In genomic region chr18:63936156-63936931, GRCh38 we compare ENCODE assay signal across 8 cellular contexts. TPM values are rescaled to one million over a fixed set of nuclear protein-coding genes. Genes with fewer than 3 reads are reported as not detected.
DNase-seq lines count a peak whose midpoint lies in the region; ATAC-seq and TF ChIP-seq lines count a peak whose summit lies in the region.

No MANE protein-coding gene starts in this region.

- POLR2A ChIA-PET in GM10248 (lab: Yijun Ruan, JAX) = interaction anchor here (0.6 kb wide), 1 partner anchor 34 kb away, joined by 3 read pairs; no protein-coding TSS in a partner anchor

- no peaks in the 10 kb centered on the region for H3K9me3 Mint-ChIP-seq in activated naive CD8-positive, alpha-beta T cell treated with anti-CD3 and anti-CD28 coated beads, Interleukin-2, amount 50 U/mL, for 24 hours

- H3K27me3 Mint-ChIP-seq in activated naive CD8-positive, alpha-beta T cell treated with anti-CD3 and anti-CD28 coated beads, Interleukin-2, amount 50 U/mL, for 24 hours = peaks cover 20% of the 10 kb centered on the region

- H3K4me2 ChIP-seq in parathyroid adenoma (ENCODE audit: low read length) = peak overlapping the region; percentile 87

- intact Hi-C loops in heart right ventricle (cut with DNase I) = loop anchor here in 8 of 10 donors (2.0 to 10.0 kb wide), 5 partner anchors 112 to 419 kb away; no protein-coding TSS in a partner anchor
- intact Hi-C loops in aorta (cut with DNase I) = loop anchor here (2.0 to 10.0 kb wide), 3 partner anchors 92 to 419 kb away; no protein-coding TSS in a partner anchor

- peak; percentile 97 for ATAC-seq in activated naive CD8-positive, alpha-beta T cell treated with anti-CD3 and anti-CD28 coated beads, Interleukin-2, amount 50 U/mL, for 24 hours
- ATAC-seq in heart right ventricle (peak; percentile 90 to 100 (median 98)), aorta (ENCODE audit: low FRiP score) (peak; percentile 95)

- in situ Hi-C loops in SK-MEL-5 (cut with HindIII; ENCODE audit: low pct_unique_long_range_greater_than_20kb, low sequenced_read_pairs) = no loop called here

- H3K9ac ChIP-seq in parathyroid adenoma = no peak overlapping the region

- H3K27ac Mint-ChIP-seq in activated naive CD8-positive, alpha-beta T cell treated with anti-CD3 and anti-CD28 coated beads, Interleukin-2, amount 50 U/mL, for 24 hours = no peak overlapping the region

- H2AFZ ChIP-seq in parathyroid adenoma = peak overlapping the region; percentile 87

- H3K36me3 Mint-ChIP-seq in activated naive CD8-positive, alpha-beta T cell treated with anti-CD3 and anti-CD28 coated beads, Interleukin-2, amount 50 U/mL, for 24 hours (ENCODE audit: low read depth) = no peaks in the 10 kb centered on the region

- H3K27ac ChIP-seq in heart right ventricle (peak overlapping the region in 1 of 10 donors; percentile 1), parathyroid adenoma (no peak overlapping the region), aorta (ENCODE audit: low read depth in 1 of 2, low read length in 2 of 2) (no peak overlapping the region)

- H3K4me1 ChIP-seq in heart right ventricle = peaks cover 0 to 14% (median 9%) of the 10 kb centered on the region in 9 donors
- no peaks in the 10 kb centered on the region for H3K4me1 ChIP-seq in parathyroid adenoma
- no peaks in the 10 kb centered on the region for H3K4me1 ChIP-seq in aorta (ENCODE audit: control insufficient read depth in 1 of 2, insufficient read depth in 2 of 2, low read length in 2 of 2)

- H3K4me3 Mint-ChIP-seq in activated naive CD8-positive, alpha-beta T cell treated with anti-CD3 and anti-CD28 coated beads, Interleukin-2, amount 50 U/mL, for 24 hours = peak overlapping the region; percentile 67

- H3K4me3 ChIP-seq in heart right ventricle (peak overlapping the region; percentile 1 to 60 (median 52)), parathyroid adenoma (ENCODE audit: low read depth, low read length) (peak overlapping the region; percentile 50), aorta (ENCODE audit: low read length in 2 of 2) (peak overlapping the region; percentile 23 to 33)

- 1 to 2% methylated on average over 54 of the region's 54 CpGs for WGBS in heart right ventricle, 2 donors
- WGBS in aorta, 2 donors = 0 to 1% methylated on average over 50 to 54 of the region's 54 CpGs

- TF ChIP-seq CTCF in GM10248 (IDR thresholded peaks at IDR 0.05; ENCODE audit: control extremely low read depth, extremely low read depth, low read depth, missing control alignments) = peak; percentile 74
- TF ChIP-seq CTCF in heart right ventricle (IDR thresholded peaks at IDR 0.05) = peak; percentile 48 to 78 (median 72)
- TF ChIP-seq CTCF in parathyroid adenoma (IDR thresholded peaks at IDR 0.05) = peak; percentile 81

- DNase-seq in GM10248 (ENCODE audit: extremely low spot score) (peak; percentile 88), H4 (ENCODE audit: low spot score) (peak; percentile 87), Kasumi-1 (lab: John Stamatoyannopoulos, UW) (peak; percentile 83 to 84), SK-MEL-5 (ENCODE audit: low read depth, low spot score) (peak; percentile 77), heart right ventricle (peak; percentile 76 to 79), aorta (peak; percentile 89 to 93)
- DNase-seq in activated naive CD8-positive, alpha-beta T cell treated with anti-CD3 and anti-CD28 coated beads, Interleukin-2, amount 50 U/mL, for 24 hours = peak; percentile 74

- H3K4me1 Mint-ChIP-seq in activated naive CD8-positive, alpha-beta T cell treated with anti-CD3 and anti-CD28 coated beads, Interleukin-2, amount 50 U/mL, for 24 hours = no peaks in the 10 kb centered on the region

- H3K9me3 ChIP-seq in heart right ventricle (no peaks in the 10 kb centered on the region), parathyroid adenoma (ENCODE audit: control insufficient read depth, low read length) (no peaks in the 10 kb centered on the region), aorta (ENCODE audit: control insufficient read depth, low read length) (no peaks in the 10 kb centered on the region)

- H3K36me3 ChIP-seq in heart right ventricle (no peaks in the 10 kb centered on the region), parathyroid adenoma (ENCODE audit: control insufficient read depth, insufficient read depth, low read length) (no peaks in the 10 kb centered on the region), aorta (ENCODE audit: control insufficient read depth in 1 of 2, insufficient read depth in 2 of 2, low read length in 1 of 2) (no peaks in the 10 kb centered on the region)

- CTCF ChIA-PET in GM10248 (lab: Yijun Ruan, JAX) = interaction anchor here (0.7 to 6.6 kb wide), 51 partner anchors 9 to 422 kb away, joined by 3 to 83 read pairs (median 6); partner anchors contain the start of genes HMSD, SERPINB10 and SERPINB2

- H3K27me3 ChIP-seq in heart right ventricle (peaks cover 0 to 49% (median 36%) of the 10 kb centered on the region in 7 donors), parathyroid adenoma (ENCODE audit: control insufficient read depth, insufficient read depth, low read length) (no peaks in the 10 kb centered on the region), aorta (ENCODE audit: control insufficient read depth in 1 of 2, insufficient read depth in 2 of 2, low read length in 1 of 2) (no peaks in the 10 kb centered on the region)

- H3K79me2 ChIP-seq in parathyroid adenoma = no peaks in the 10 kb centered on the region

RNA-seq across cellular contexts. Expression of gene HMSD, which starts 12.8 kb away (rescaled TPM):
- total RNA-seq in H4 (2014; rRNA removed; shearing (Covaris generic)) = 0.12 TPM in 1 of 2 replicates, not detected in the other
- total RNA-seq in SK-MEL-5 (2014; rRNA removed; shearing (Covaris generic)) = not detected in 2 replicates
- not detected in 2 replicates for polyA plus RNA-seq in SK-MEL-5 (2015; cell fraction: cytosol; rRNA removed)
- polyA plus RNA-seq in SK-MEL-5 (2015; cell fraction: nucleus; rRNA removed) = not detected in 2 replicates
- total RNA-seq in heart right ventricle (under 1 TPM in 3 of 10 donors, not detected in 7; 0.13 to 0.88 (median 0.57) TPM), aorta (under 1 TPM; 0.16 to 0.60 TPM)
- polyA plus RNA-seq in heart right ventricle (under 1 TPM in 1 of 2 donors, not detected in 1; 0.03 TPM), aorta (under 1 TPM in 1 of 2 donors, not detected in 1; 0.25 TPM)

RNA-seq across cellular contexts. Expression of gene SERPINB10, which starts 28.6 kb away (rescaled TPM):
- total RNA-seq in H4 (2014; rRNA removed; shearing (Covaris generic)) = 1.0 TPM in 1 of 2 replicates, not detected in the other
- 1.2 TPM in 1 of 2 replicates, not detected in the other for total RNA-seq in SK-MEL-5 (2014; rRNA removed; shearing (Covaris generic))
- not detected in 2 replicates for polyA plus RNA-seq in SK-MEL-5 (2015; cell fraction: cytosol; rRNA removed)
- polyA plus RNA-seq in SK-MEL-5 (2015; cell fraction: nucleus; rRNA removed) = not detected in 2 replicates
- total RNA-seq in heart right ventricle = not detected
- polyA plus RNA-seq in heart right ventricle = not detected
- not detected for total RNA-seq in aorta
- polyA plus RNA-seq in aorta = not detected

RNA-seq across cellular contexts. Expression of gene SERPINB8, which starts 33.5 kb away (rescaled TPM):
- 7.8 and 9.2 TPM in 2 replicates for total RNA-seq in H4 (2014; rRNA removed; shearing (Covaris generic))
- 7.5 and 9.2 TPM in 2 replicates for total RNA-seq in SK-MEL-5 (2014; rRNA removed; shearing (Covaris generic))
- 7.7 and 12.2 TPM in 2 replicates for polyA plus RNA-seq in SK-MEL-5 (2015; cell fraction: cytosol; rRNA removed)
- 2.4 and 4.6 TPM in 2 replicates for polyA plus RNA-seq in SK-MEL-5 (2015; cell fraction: nucleus; rRNA removed)
- 10 to 100 TPM in 1 of 10 donors, 1 to 10 TPM in 8, under 1 TPM in 1; 0.81 to 10.9 (median 2.5) TPM for total RNA-seq in heart right ventricle
- 10 to 100 TPM in 1 of 2 donors, 1 to 10 TPM in 1; 1.3 to 10.3 TPM for polyA plus RNA-seq in heart right ventricle
- 10 to 100 TPM; 17.9 to 34.8 TPM for total RNA-seq in aorta
- 10 to 100 TPM; 11.5 to 11.8 TPM for polyA plus RNA-seq in aorta

RNA-seq across cellular contexts. Expression of gene SERPINB2, which starts 48.8 kb away (rescaled TPM):
- total RNA-seq in H4 (2014; rRNA removed; shearing (Covaris generic)) = 0.39 and 1.0 TPM in 2 replicates
- total RNA-seq in SK-MEL-5 (2014; rRNA removed; shearing (Covaris generic)) = 0.35 TPM in 1 of 2 replicates, not detected in the other
- 0.13 TPM in 1 of 2 replicates, not detected in the other for polyA plus RNA-seq in SK-MEL-5 (2015; cell fraction: cytosol; rRNA removed)
- 0.64 and 0.91 TPM in 2 replicates for polyA plus RNA-seq in SK-MEL-5 (2015; cell fraction: nucleus; rRNA removed)
- total RNA-seq in heart right ventricle (under 1 TPM in 2 of 10 donors, not detected in 8; 0.14 to 0.20 TPM), aorta (1 to 10 TPM in 1 of 2 donors, under 1 TPM in 1; 0.27 to 2.0 TPM)
- polyA plus RNA-seq in heart right ventricle (under 1 TPM in 1 of 2 donors, not detected in 1; 0.12 TPM), aorta (under 1 TPM; 0.25 to 0.97 TPM)
